9 cellular contexts compared by ENCODE assay signal in the genomic region with DNA sequence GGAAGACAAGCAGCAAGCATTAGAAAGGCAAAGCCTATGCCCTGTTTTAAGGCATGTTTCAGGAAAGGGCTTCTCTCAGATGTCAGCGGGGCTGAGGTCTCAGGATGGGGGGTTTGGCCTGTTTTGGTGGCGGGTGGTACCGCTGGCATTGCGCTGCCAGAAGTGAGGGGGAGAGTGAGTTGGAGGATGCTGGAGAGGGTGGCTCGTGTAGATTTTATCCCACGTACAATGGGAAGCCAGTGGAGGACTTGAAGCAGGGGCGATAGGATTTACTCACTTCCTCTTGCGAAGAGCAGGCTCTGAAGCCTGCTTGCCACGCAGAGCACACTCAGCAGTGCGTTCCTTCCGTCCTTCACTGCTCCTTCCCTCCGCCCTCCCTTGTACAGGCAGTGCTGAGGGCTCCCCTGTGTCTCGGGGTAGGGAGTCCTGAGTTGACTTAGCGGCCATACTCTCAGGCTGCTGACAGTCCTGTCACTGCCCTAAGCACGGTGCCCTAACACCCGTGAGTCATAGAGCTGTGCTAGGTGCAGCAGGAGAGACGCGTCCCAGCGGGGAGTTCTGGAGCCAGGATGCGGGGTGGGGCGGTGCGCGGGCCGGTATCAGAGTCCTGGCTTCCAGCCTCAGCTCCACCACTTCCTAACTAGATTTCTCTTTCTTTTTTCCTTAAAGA.
A peak's percentile ranks its signal among the peaks of the same experiment; 100 is the strongest.
DNase-seq lines count a peak whose midpoint lies in the region; ATAC-seq, FAIRE-seq and TF ChIP-seq lines count a peak whose summit lies in the region.
"Had no signal": no experiment of that assay in that cellular context is flagged by ENCODE, and none has a peak within 500 bp of the region (broad histone marks: within the 10 kb centered on the region; RNA-seq: fewer than 3 reads in every experiment).

No MANE protein-coding gene starts in this region.

- no peaks in the 10 kb centered on the region for H3K36me3 Mint-ChIP-seq in nephron progenitor cell (ENCODE audit: low read depth)

- H3K4me3 ChIP-seq in fibroblast of pulmonary artery (replicated peaks; ENCODE audit: low read depth, low read length): peak overlapping the region; percentile 43

- TF ChIP-seq POLR2A in GM12892 (IDR thresholded peaks at IDR 0.05; ENCODE audit: low read depth, low read length): no peak

- H3K27me3 Mint-ChIP-seq in nephron progenitor cell (ENCODE audit: low read depth, poor library complexity): peaks cover 6% of the 10 kb centered on the region

- peaks cover 68% of the 10 kb centered on the region for H3K4me1 Mint-ChIP-seq in nephron progenitor cell

- TF ChIP-seq CTCF in fibroblast of pulmonary artery (IDR thresholded peaks at IDR 0.05; ENCODE audit: low read length, missing control alignments): no peak
- TF ChIP-seq CTCF in nephron progenitor cell (IDR thresholded peaks at IDR 0.05): no peak

- ATAC-seq in HG03342 (IDR thresholded peaks at IDR 0.05; ENCODE audit: unreplicated experiment): peak; percentile 79

- no peak for FAIRE-seq in GM12892 (lab: Jason Lieb, UNC)

- DNase-seq in GM12892 (ENCODE audit: insufficient read length) (peak; percentile 29), fibroblast of pulmonary artery (ENCODE audit: low read depth) (peak; percentile 76), nephron progenitor cell (peak; percentile 43), NCI-H446 treated with DMSO at 0.1 percent for 48 hours (lab: John Stamatoyannopoulos, UW) (no peak), RKO (ENCODE audit: low spot score) (no peak), middle frontal gyrus (ENCODE audit: extremely low spot score, low spot score) (no peak)
- DNase-seq in activated CD8-positive, alpha-beta memory T cell treated with anti-CD3 and anti-CD28 coated beads for 24 hours: peak; percentile 77

- no peaks in the 10 kb centered on the region for H3K9me3 Mint-ChIP-seq in nephron progenitor cell
- H3K9me3 Mint-ChIP-seq: neural crest cell had no signal

- peak overlapping the region; percentile 79 for H3K4me3 Mint-ChIP-seq in nephron progenitor cell
- H3K4me3 Mint-ChIP-seq: neural crest cell had no signal

- H3K27ac Mint-ChIP-seq in nephron progenitor cell: peak overlapping the region; percentile 89

Comparison
In these comparisons a context has a peak if more than half of its experiments do, and no peak if none do; other contexts are left out.
1. DNase-seq: peak in GM12892 (single experiment), activated CD8-positive, alpha-beta memory T cell treated with anti-CD3 and anti-CD28 coated beads for 24 hours (single experiment), fibroblast of pulmonary artery (single experiment) and nephron progenitor cell (single experiment); none in NCI-H446 treated with DMSO at 0.1 percent for 48 hours (single experiment), RKO (single experiment) and middle frontal gyrus (single experiment).